ENCODE assay signal across 8 cellular contexts in genomic region chr2:62306751-62307468, GRCh38.
A peak's percentile ranks its signal among the peaks of the same experiment; 100 is the strongest.
DNase-seq lines count a peak whose midpoint lies in the region; ATAC-seq and TF ChIP-seq lines count a peak whose summit lies in the region.

No MANE protein-coding gene starts in this region.

- TF ChIP-seq CTCF in heart right ventricle (IDR thresholded peaks at IDR 0.05) (no peak), RWPE2 (IDR thresholded peaks at IDR 0.05; ENCODE audit: poor library complexity, severe bottlenecking) (no peak), cardiac fibroblast (IDR thresholded peaks at IDR 0.05; ENCODE audit: low read depth, low read length) (no peak), progenitor cell of endocrine pancreas (IDR thresholded peaks at IDR 0.05; ENCODE audit: unreplicated experiment) (no peak), sigmoid colon (IDR thresholded peaks at IDR 0.05) (no peak)

- H3K27ac Mint-ChIP-seq in progenitor cell of endocrine pancreas = peak overlapping the region; percentile 69

- H3K9me3 ChIP-seq in heart right ventricle (no peaks in the 10 kb centered on the region), RWPE2 (ENCODE audit: severe bottlenecking) (no peaks in the 10 kb centered on the region), sigmoid colon (no peaks in the 10 kb centered on the region)

- TF ChIP-seq POLR2A in sigmoid colon (IDR thresholded peaks at IDR 0.05) = no peak

- intact Hi-C loops in heart right ventricle (cut with DNase I) (loop anchor here in 3 of 10 donors (5.0 to 10.0 kb wide), 3 partner anchors 105 to 112 kb away; partner anchors contain the start of gene B3GNT2 (in 3 of the 3)), left ventricle myocardium superior (cut with micrococcal nuclease) (no loop called here), sigmoid colon (cut with DNase I) (no loop called here), sciatic nerve (cut with DNase I) (no loop called here)

- H3K36me3 Mint-ChIP-seq in progenitor cell of endocrine pancreas (ENCODE audit: insufficient read depth) = no peaks in the 10 kb centered on the region

- H3K4me3 Mint-ChIP-seq in progenitor cell of endocrine pancreas (ENCODE audit: low read depth) = no peak overlapping the region

- H3K27me3 Mint-ChIP-seq in progenitor cell of endocrine pancreas = no peaks in the 10 kb centered on the region

- peak overlapping the region in 7 of 10 donors; percentile 37 to 64 (median 52) for H3K27ac ChIP-seq in heart right ventricle
- peak overlapping the region; percentile 3 for H3K27ac ChIP-seq in RWPE2 (ENCODE audit: poor library complexity, severe bottlenecking)
- peak overlapping the region in 2 of 4 donors; percentile 28 to 55 for H3K27ac ChIP-seq in sigmoid colon

- DNase-seq in heart right ventricle = no peak
- no peak for DNase-seq in left ventricle myocardium superior
- no peak for DNase-seq in RWPE2 (ENCODE audit: low spot score)
- peak; percentile 42 to 47 for DNase-seq in cardiac fibroblast (ENCODE audit: low read depth in 2 of 2)
- DNase-seq in progenitor cell of endocrine pancreas (ENCODE audit: low spot score, unreplicated experiment) = no peak
- DNase-seq in sigmoid colon = no peak
- no peak for DNase-seq in sciatic nerve (ENCODE audit: low spot score)

- H3K36me3 ChIP-seq in heart right ventricle = no peaks in the 10 kb centered on the region
- no peaks in the 10 kb centered on the region for H3K36me3 ChIP-seq in RWPE2 (ENCODE audit: low read depth)
- no peaks in the 10 kb centered on the region for H3K36me3 ChIP-seq in sigmoid colon

- peaks cover 20% of the 10 kb centered on the region for H3K4me1 Mint-ChIP-seq in progenitor cell of endocrine pancreas (ENCODE audit: low read depth)

- H3K4me1 ChIP-seq in heart right ventricle = peaks cover 8 to 74% (median 56%) of the 10 kb centered on the region in 9 donors
- H3K4me1 ChIP-seq in RWPE2 (ENCODE audit: insufficient read depth, poor library complexity, severe bottlenecking) = peaks cover 25% of the 10 kb centered on the region
- H3K4me1 ChIP-seq in sigmoid colon = no peaks in the 10 kb centered on the region

- no peaks in the 10 kb centered on the region for H3K27me3 ChIP-seq in heart right ventricle
- H3K27me3 ChIP-seq in RWPE2 (ENCODE audit: insufficient read depth, poor library complexity, severe bottlenecking) = no peaks in the 10 kb centered on the region
- no peaks in the 10 kb centered on the region for H3K27me3 ChIP-seq in sigmoid colon

- WGBS in heart right ventricle, 2 donors = 60% methylated on average over 7 of the region's 7 CpGs
- 46 to 52% methylated on average over 7 of the region's 7 CpGs for WGBS in sigmoid colon, 2 donors

- H3K4me3 ChIP-seq in heart right ventricle (no peak overlapping the region), RWPE2 (ENCODE audit: severe bottlenecking) (no peak overlapping the region), cardiac fibroblast (replicated peaks in 1 of 2; ENCODE audit: low read depth in 2 of 2, low read length in 2 of 2) (no peak overlapping the region), sigmoid colon (no peak overlapping the region)

- no peaks in the 10 kb centered on the region for H3K9me3 Mint-ChIP-seq in progenitor cell of endocrine pancreas (ENCODE audit: low read depth)

- ATAC-seq in heart right ventricle = peak in 4 of 8 donors; percentile 10 to 31 (median 20)
- ATAC-seq in left ventricle myocardium superior = no peak
- ATAC-seq in HG03460 (IDR thresholded peaks at IDR 0.05; ENCODE audit: unreplicated experiment) = peak; percentile 28
- peak; percentile 77 for ATAC-seq in RWPE2 (ENCODE audit: low read depth)
- no peak for ATAC-seq in sciatic nerve

- TF ChIP-seq EP300 in sigmoid colon (IDR thresholded peaks at IDR 0.05) = no peak

Comparison
In these comparisons a context has a peak if more than half of its experiments do, and no peak if none do; other contexts are left out.
1. ATAC-seq: peak in HG03460 (single experiment) and RWPE2 (single experiment); none in left ventricle myocardium superior (single experiment) and sciatic nerve (single experiment).
2. DNase-seq: peak in cardiac fibroblast (2 of 2); none in heart right ventricle (0 of 2), left ventricle myocardium superior (single experiment), RWPE2 (single experiment), progenitor cell of endocrine pancreas (single experiment), sigmoid colon (single experiment) and sciatic nerve (single experiment).